Comparison of ENCODE assay signal across 18 cellular contexts in genomic region chr4:3671571-3672464, GRCh38.
DNase-seq lines count a peak whose midpoint lies in the region; TF ChIP-seq lines count a peak whose summit lies in the region.
"Had no signal": no experiment of that assay in that cellular context is flagged by ENCODE, and none has a peak within 500 bp of the region (broad histone marks: within the 10 kb centered on the region; RNA-seq: fewer than 3 reads in every experiment).

No MANE protein-coding gene starts in this region.

- H3K27ac Mint-ChIP-seq in neural progenitor cell: peak overlapping the region; percentile 46
- H3K27ac Mint-ChIP-seq in activated naive CD4-positive, alpha-beta T cell treated with anti-CD3 and anti-CD28 coated beads, Interleukin-2, amount 10 ng/mL, durations not matched to agents 7 days and 5 days: no peak overlapping the region
- H3K27ac Mint-ChIP-seq: activated naive CD8-positive, alpha-beta T cell treated with anti-CD3 and anti-CD28 coated beads, Interleukin-2, amount 50 U/mL, for 24 hours; activated T-helper 1 cell treated with anti-CD3 and anti-CD28 coated beads, Interleukin-12 subunit alpha, Interleukin-12 subunit beta, Interleukin-2, Interleukin-4 antibody, amounts not matched to agents 30 ng/mL and 10 ng/mL and 1 ng/mL, durations not matched to agents 14 hours and 24 hours and 36 hours; HFFc6 had no signal

- H3K4me2 ChIP-seq in neural progenitor cell: no peak overlapping the region
- H3K4me2 ChIP-seq: BLaER1 treated with 17β-estradiol and CSF1 and Interleukin-3, amounts not matched to agents 10 nM and 100 nM had no signal

- H2AFZ ChIP-seq in neural progenitor cell (replicated peaks): no peak overlapping the region

- CTCF ChIA-PET in activated naive CD4-positive, alpha-beta T cell treated with anti-CD3 and anti-CD28 coated beads, Interleukin-2, amount 10 ng/mL, durations not matched to agents 7 days and 5 days (lab: Charles Lee): no interaction called here

- no peaks in the 10 kb centered on the region for H3K4me1 ChIP-seq in neural progenitor cell

- no peak overlapping the region for H3K4me3 Mint-ChIP-seq in neural progenitor cell
- no peak overlapping the region for H3K4me3 Mint-ChIP-seq in activated naive CD4-positive, alpha-beta T cell treated with anti-CD3 and anti-CD28 coated beads, Interleukin-2, amount 10 ng/mL, durations not matched to agents 7 days and 5 days
- H3K4me3 Mint-ChIP-seq: activated naive CD8-positive, alpha-beta T cell treated with anti-CD3 and anti-CD28 coated beads, Interleukin-2, amount 50 U/mL, for 24 hours; activated T-helper 1 cell treated with anti-CD3 and anti-CD28 coated beads, Interleukin-12 subunit alpha, Interleukin-12 subunit beta, Interleukin-2, Interleukin-4 antibody, amounts not matched to agents 30 ng/mL and 10 ng/mL and 1 ng/mL, durations not matched to agents 14 hours and 24 hours and 36 hours; HFFc6 had no signal

- H3K36me3 ChIP-seq in neural progenitor cell: no peaks in the 10 kb centered on the region
- H3K36me3 ChIP-seq: cardiac muscle cell, thoracic aorta had no signal

- no peaks in the 10 kb centered on the region for H4K20me1 ChIP-seq in neural progenitor cell (ENCODE audit: low read depth)
- H4K20me1 ChIP-seq: BLaER1 treated with 17β-estradiol and CSF1 and Interleukin-3, amounts not matched to agents 10 nM and 100 nM had no signal

- no peaks in the 10 kb centered on the region for H3F3A ChIP-seq in neural progenitor cell (ENCODE audit: low read depth)

- peaks cover 17% of the 10 kb centered on the region for H3K27me3 Mint-ChIP-seq in neural progenitor cell (ENCODE audit: insufficient read depth, low read depth)
- H3K27me3 Mint-ChIP-seq in activated naive CD4-positive, alpha-beta T cell treated with anti-CD3 and anti-CD28 coated beads, Interleukin-2, amount 10 ng/mL, durations not matched to agents 7 days and 5 days: no peaks in the 10 kb centered on the region

- peak; percentile 55 for DNase-seq in COR-L47 (lab: John Stamatoyannopoulos, UW)
- DNase-seq in HCEC 1CT: peak; percentile 21
- peak; percentile 69 for DNase-seq in SW480 (ENCODE audit: low spot score)
- no peak for DNase-seq in neural progenitor cell (ENCODE audit: low spot score)
- DNase-seq in activated naive CD4-positive, alpha-beta T cell treated with anti-CD3 and anti-CD28 coated beads, Interleukin-2, amount 10 ng/mL, durations not matched to agents 7 days and 5 days: no peak
- no peak for DNase-seq in stimulated activated naive CD4-positive, alpha-beta T cell treated with Interleukin-2 at 50 U/mL for 16 hours (lab: John Stamatoyannopoulos, UW)
- no peak for DNase-seq in Ammon's horn (ENCODE audit: low spot score)
- DNase-seq: activated naive CD8-positive, alpha-beta T cell treated with anti-CD3 and anti-CD28 coated beads, Interleukin-2, amount 50 U/mL, for 24 hours; DMS79; HFFc6; MV-4-11; NCI-H446 treated with DMSO at 0.1 percent for 48 hours; nucleus accumbens; stimulated activated CD4-positive, alpha-beta T cell treated with anti-CD3 and anti-CD28 coated beads, Interleukin-2, amount 100 ng/mL, for 48 hours had no signal

- H3K36me3 Mint-ChIP-seq in neural progenitor cell: no peaks in the 10 kb centered on the region
- H3K36me3 Mint-ChIP-seq in activated naive CD4-positive, alpha-beta T cell treated with anti-CD3 and anti-CD28 coated beads, Interleukin-2, amount 10 ng/mL, durations not matched to agents 7 days and 5 days: no peaks in the 10 kb centered on the region

- H3K27me3 ChIP-seq in neural progenitor cell: no peaks in the 10 kb centered on the region
- H3K27me3 ChIP-seq: BLaER1 treated with 17β-estradiol and CSF1 and Interleukin-3, amounts not matched to agents 10 nM and 100 nM; cardiac muscle cell had no signal

- no peak overlapping the region for H3K4me3 ChIP-seq in neural progenitor cell
- H3K4me3 ChIP-seq: BLaER1 treated with 17β-estradiol and CSF1 and Interleukin-3, amounts not matched to agents 10 nM and 100 nM; cardiac muscle cell; thoracic aorta had no signal

- no peak overlapping the region for H3K9ac ChIP-seq in neural progenitor cell
- H3K9ac ChIP-seq: BLaER1 treated with 17β-estradiol and CSF1 and Interleukin-3, amounts not matched to agents 10 nM and 100 nM had no signal

- H3K9me3 ChIP-seq in neural progenitor cell (ENCODE audit: low read depth): no peaks in the 10 kb centered on the region
- H3K9me3 ChIP-seq: thoracic aorta had no signal

- peaks cover 19% of the 10 kb centered on the region for H3K4me1 Mint-ChIP-seq in neural progenitor cell
- H3K4me1 Mint-ChIP-seq in activated naive CD4-positive, alpha-beta T cell treated with anti-CD3 and anti-CD28 coated beads, Interleukin-2, amount 10 ng/mL, durations not matched to agents 7 days and 5 days: no peaks in the 10 kb centered on the region
- H3K4me1 Mint-ChIP-seq: activated naive CD8-positive, alpha-beta T cell treated with anti-CD3 and anti-CD28 coated beads, Interleukin-2, amount 50 U/mL, for 24 hours had no signal

- no peak for TF ChIP-seq CTCF in neural progenitor cell (IDR thresholded peaks at IDR 0.05)

- no peaks in the 10 kb centered on the region for H3K79me2 ChIP-seq in neural progenitor cell (ENCODE audit: low read depth)

- H3K9me3 Mint-ChIP-seq in neural progenitor cell: peaks cover 8% of the 10 kb centered on the region
- peaks cover 5% of the 10 kb centered on the region for H3K9me3 Mint-ChIP-seq in activated naive CD4-positive, alpha-beta T cell treated with anti-CD3 and anti-CD28 coated beads, Interleukin-2, amount 10 ng/mL, durations not matched to agents 7 days and 5 days

- H3K27ac ChIP-seq in neural progenitor cell: no peak overlapping the region
- H3K27ac ChIP-seq: BLaER1 treated with 17β-estradiol and CSF1 and Interleukin-3, amounts not matched to agents 10 nM and 100 nM; cardiac muscle cell; thoracic aorta had no signal

Comparison
In these comparisons a context has a peak if more than half of its experiments do, and no peak if none do; other contexts are left out.
1. DNase-seq: peak in COR-L47 (single experiment), HCEC 1CT (single experiment) and SW480 (single experiment); none in neural progenitor cell (single experiment), activated naive CD4-positive, alpha-beta T cell treated with anti-CD3 and anti-CD28 coated beads, Interleukin-2, amount 10 ng/mL, durations not matched to agents 7 days and 5 days (single experiment), stimulated activated naive CD4-positive, alpha-beta T cell treated with Interleukin-2 at 50 U/mL for 16 hours (single experiment) and Ammon's horn (single experiment).